Comparison of ENCODE assay signal across 8 cellular contexts in genomic region chr2:54838585-54839035, GRCh38.
A peak's percentile ranks its signal among the peaks of the same experiment; 100 is the strongest.
DNase-seq lines count a peak whose midpoint lies in the region; ATAC-seq, FAIRE-seq and TF ChIP-seq lines count a peak whose summit lies in the region.

No MANE protein-coding gene starts in this region.

- intact Hi-C loops in dorsolateral prefrontal cortex (cut with DNase I), result loop anchor here in 1 of 2 donors (5.0 to 10.0 kb wide), 3 partner anchors 116 to 734 kb away; partner anchors contain the start of gene EML6

- POLR2A ChIA-PET in A549 (lab: Yijun Ruan, JAX), result no interaction called here

- no peaks in the 10 kb centered on the region for H3K9me3 Mint-ChIP-seq in memory B cell

- CTCF ChIA-PET in A549 (lab: Yijun Ruan, JAX), result interaction anchor here (0.7 to 5.4 kb wide), 59 partner anchors 9 to 735 kb away, joined by 3 to 44 read pairs (median 4); partner anchors contain the start of gene EML6

- TF ChIP-seq POLR2A in A549 (IDR thresholded peaks at IDR 0.05; ENCODE audit: low read length) (no peak), GM12891 (IDR thresholded peaks at IDR 0.05; ENCODE audit: low read depth, low read length) (no peak)

- H3K9me3 ChIP-seq in A549, result no peaks in the 10 kb centered on the region

- peak overlapping the region; percentile 14 for H3K27ac Mint-ChIP-seq in memory B cell

- peak; percentile 79 for TF ChIP-seq RAD21 in A549 (conservative IDR thresholded peaks at IDR 0.05 in 1 of 2, IDR thresholded peaks at IDR 0.05 in 1 of 2)

- peaks cover 7% of the 10 kb centered on the region for H3K4me1 Mint-ChIP-seq in memory B cell

- H3K4me3 Mint-ChIP-seq in memory B cell, result no peak overlapping the region

- H3K4me3 ChIP-seq in A549, result no peak overlapping the region
- H3K4me3 ChIP-seq in dorsolateral prefrontal cortex, result peak overlapping the region in 1 of 59 donors; percentile 14

- WGBS in A549 (ENCODE audit: missing lambda C conversion rate), result under 1% methylated on average over 4 of the region's 4 CpGs

- no peak overlapping the region for H3K27ac ChIP-seq in A549
- H3K27ac ChIP-seq in dorsolateral prefrontal cortex, result peak overlapping the region in 46 of 59 donors; percentile 2 to 81 (median 50)

- DNase-seq in A549 (ENCODE audit: low read depth in 1 of 2, low spot score in 1 of 2) (peak; percentile 69 to 75), GM12891 (ENCODE audit: insufficient read length, low spot score) (peak; percentile 34), NCI-H460 (ENCODE audit: extremely low read depth, low read depth) (peak; percentile 64), dorsolateral prefrontal cortex (peak in 9 of 10 donors; percentile 28 to 80 (median 65)), memory B cell (ENCODE audit: low spot score in 2 of 2) (peak; percentile 60 to 71)
- peak; percentile 66 to 75 for DNase-seq in activated CD4-positive, alpha-beta T cell treated with anti-CD3 and anti-CD28 coated beads, Interleukin-2, amount 50 U/mL, for 48 hours
- peak; percentile 26 to 42 for DNase-seq in stimulated activated CD8-positive, alpha-beta memory T cell treated with anti-CD3 and anti-CD28 coated beads, Interleukin-2, amount 100 ng/mL, for 1 hour (ENCODE audit: low read depth in 2 of 2)

- 0 out of 3 replicates have a peak, but pooled peaks cover 2% of the 10 kb centered on the region for H3K4me1 ChIP-seq in A549

- no peaks in the 10 kb centered on the region for H3K27me3 ChIP-seq in dorsolateral prefrontal cortex

- peak; percentile 56 for FAIRE-seq in A549 (lab: Jason Lieb, UNC)
- peak; percentile 82 for FAIRE-seq in GM12891 (lab: Jason Lieb, UNC)

- TF ChIP-seq EP300 in A549 (IDR thresholded peaks at IDR 0.05), result no peak

- H3K36me3 Mint-ChIP-seq in memory B cell, result peaks cover 1% of the 10 kb centered on the region

- no peaks in the 10 kb centered on the region for H3K27me3 Mint-ChIP-seq in memory B cell

- ATAC-seq in A549 (peak; percentile 89 to 95), HG03108 (IDR thresholded peaks at IDR 0.05; ENCODE audit: unreplicated experiment) (peak; percentile 58), memory B cell (ENCODE audit: low read depth) (peak; percentile 93)

- peak; percentile 96 for TF ChIP-seq CTCF in A549 (IDR thresholded peaks at IDR 0.05)
- TF ChIP-seq CTCF in dorsolateral prefrontal cortex (IDR thresholded peaks at IDR 0.05 in 54 of 56, conservative IDR thresholded peaks at IDR 0.05 in 2 of 56; ENCODE audit: low read depth in 1 of 56, partially characterized antibody in 56 of 56), result peak; percentile 75 to 97 (median 92)

- H3K4me2 ChIP-seq in A549, result no peak overlapping the region

TF ChIP-seq in A549, 52 proteins besides CTCF, POLR2A, EP300 and RAD21:
- no peak for TF ChIP-seq CBX2 (IDR thresholded peaks at IDR 0.05; ENCODE audit: borderline replicate concordance, low read depth)
- peak; percentile 42; the same call in 1 of the 2 replicates for TF ChIP-seq MAX (IDR thresholded peaks at IDR 0.05)
- peak; percentile 93 for TF ChIP-seq SMC3 (IDR thresholded peaks at IDR 0.05)
- no peak for TF ChIP-seq MYC (IDR thresholded peaks at IDR 0.05; ENCODE audit: borderline replicate concordance, low read length)
- TF ChIP-seq CHD4 (IDR thresholded peaks at IDR 0.05; ENCODE audit: borderline replicate concordance), result no peak
- no peak for TF ChIP-seq NR3C1 (IDR thresholded peaks at IDR 0.05)

TF ChIP-seq in GM12891, 5 proteins besides CTCF, POLR2A, EP300 and RAD21:
- no peak for TF ChIP-seq TAF1 (IDR thresholded peaks at IDR 0.05; ENCODE audit: low read depth, low read length)
- no peak for TF ChIP-seq SPI1 (IDR thresholded peaks at IDR 0.05; ENCODE audit: low read depth, low read length)
- TF ChIP-seq PAX5 (IDR thresholded peaks at IDR 0.05; ENCODE audit: insufficient read depth, low read length, severe bottlenecking), result no peak
- no peak for TF ChIP-seq POLR2AphosphoS5 (IDR thresholded peaks at IDR 0.05; ENCODE audit: low read depth, low read length)
- TF ChIP-seq POU2F2 (IDR thresholded peaks at IDR 0.05; ENCODE audit: low read depth, low read length), result no peak

Comparison
In these comparisons a context has a peak if more than half of its experiments do, and no peak if none do; other contexts are left out.
1. H3K27ac ChIP-seq: peak in dorsolateral prefrontal cortex (46 of 59); none in A549 (0 of 2).
2. Peak in every context shown above with its lines, with median percentiles within 50 percentile points of each other: ATAC-seq and DNase-seq.